21 cellular contexts compared by ENCODE assay signal in the genomic region with DNA sequence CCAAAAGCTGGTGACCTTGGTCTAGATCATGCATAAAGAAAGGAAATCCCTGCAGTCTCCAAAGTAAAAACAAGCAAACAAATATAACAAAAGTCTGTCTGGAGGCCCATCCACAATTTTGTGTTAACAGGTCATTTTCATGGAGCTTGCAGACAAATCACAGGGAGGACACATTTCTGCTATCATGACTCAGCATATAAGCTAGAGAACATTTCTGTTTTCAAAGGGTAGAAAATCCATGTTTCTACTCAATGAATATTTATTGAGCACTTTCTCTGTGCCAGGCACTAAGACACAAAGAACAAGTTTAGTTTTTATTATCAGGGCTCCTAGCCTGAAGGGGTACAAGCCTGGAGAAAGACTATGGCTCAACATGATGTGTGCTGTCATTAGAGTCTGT.
DNase-seq lines count a peak whose midpoint lies in the region; ATAC-seq and TF ChIP-seq lines count a peak whose summit lies in the region.
"Had no signal": no experiment of that assay in that cellular context is flagged by ENCODE, and none has a peak within 500 bp of the region (broad histone marks: within the 10 kb centered on the region; RNA-seq: fewer than 3 reads in every experiment).

No MANE protein-coding gene starts in this region.

- in situ Hi-C loops in gastrocnemius medialis (cut with MboI; ENCODE audit: low sequenced_read_pairs in 4 of 4) = no loop called here

- H3K4me1 ChIP-seq in KMS-11 (ENCODE audit: low read depth, poor library complexity, severe bottlenecking) (peaks cover 51% of the 10 kb centered on the region), body of pancreas (peaks cover 25% of the 10 kb centered on the region), gastrocnemius medialis (peaks cover 22 to 32% of the 10 kb centered on the region in 2 donors)
- H3K4me1 ChIP-seq: BE2C, SJSA1 had no signal

- H3K79me2 ChIP-seq in KMS-11 (ENCODE audit: insufficient read depth, low read depth) = no peaks in the 10 kb centered on the region

- no peak for TF ChIP-seq CTCF in KMS-11 (conservative IDR thresholded peaks at IDR 0.05; ENCODE audit: low read depth, low read length)
- TF ChIP-seq CTCF in body of pancreas (IDR thresholded peaks at IDR 0.05) = no peak
- TF ChIP-seq CTCF in gastrocnemius medialis (IDR thresholded peaks at IDR 0.05 in 4 of 5, conservative IDR thresholded peaks at IDR 0.05 in 1 of 5) = no peak

- TF ChIP-seq POLR2A in body of pancreas (IDR thresholded peaks at IDR 0.05) (no peak), gastrocnemius medialis (IDR thresholded peaks at IDR 0.05) (no peak)

- H3K4me2 ChIP-seq in KMS-11 = peak overlapping the region; percentile 69

- intact Hi-C loops in body of pancreas (cut with DNase I) (no loop called here), gastrocnemius medialis (cut with DNase I; ENCODE audit: low total_unique reads) (loop anchor here (2.0 kb wide), 1 partner anchor 71 kb away; the partner anchor contains the start of gene PARM1)

- H4K20me1 ChIP-seq in KMS-11 (ENCODE audit: insufficient read depth) = no peaks in the 10 kb centered on the region

- H3K4me3 ChIP-seq in KMS-11 (IDR thresholded peaks at IDR 0.05; ENCODE audit: insufficient read depth, low read depth, low read length) (no peak overlapping the region), body of pancreas (no peak overlapping the region), gastrocnemius medialis (no peak overlapping the region)
- H3K4me3 ChIP-seq: GM23248, MG63, SJSA1 had no signal

- peak overlapping the region; percentile 57; the same call in 1 of the 2 replicates for H3K9ac ChIP-seq in KMS-11
- H3K9ac ChIP-seq: GM23248 had no signal

- H3K9me3 ChIP-seq in body of pancreas (no peaks in the 10 kb centered on the region), gastrocnemius medialis (peaks cover 0 to 6% (median 0%) of the 10 kb centered on the region in 3 donors)
- H3K9me3 ChIP-seq: BE2C, MG63, SJSA1 had no signal

- DNase-seq in body of pancreas (no peak), gastrocnemius medialis (no peak), DMS53 (lab: John Stamatoyannopoulos, UW) (no peak), amygdala (lab: John Stamatoyannopoulos, UW) (no peak)
- DNase-seq: BE2C; CD4-positive, alpha-beta T cell; DMS79; GM23248; KG1; MG63; NCI-H1417; NCI-H1930; NCI-H526 treated with DMSO at 0.1 percent for 48 hours; RPMI8226; SW 1271 had no signal

- H3K27me3 ChIP-seq in KMS-11 (ENCODE audit: insufficient read depth, low read depth) (no peaks in the 10 kb centered on the region), body of pancreas (no peaks in the 10 kb centered on the region), gastrocnemius medialis (no peaks in the 10 kb centered on the region)
- H3K27me3 ChIP-seq: BE2C, MG63, SJSA1 had no signal

- H3K27ac ChIP-seq in KMS-11 (peak overlapping the region; percentile 83), body of pancreas (peak overlapping the region in 3 of 4 donors; percentile 72 to 77 (median 74)), gastrocnemius medialis (peak overlapping the region; percentile 82 to 85 (median 83))
- H3K27ac ChIP-seq: GM23248, HL-60, SJSA1 had no signal

- H3K36me3 ChIP-seq in KMS-11 (ENCODE audit: insufficient read depth) = no peaks in the 10 kb centered on the region
- no peaks in the 10 kb centered on the region for H3K36me3 ChIP-seq in body of pancreas (replicated peaks in 1 of 2; ENCODE audit: insufficient read depth in 1 of 2, low read depth in 2 of 2)
- no peaks in the 10 kb centered on the region for H3K36me3 ChIP-seq in gastrocnemius medialis
- H3K36me3 ChIP-seq: BE2C, MG63, SJSA1 had no signal

- H2AFZ ChIP-seq in KMS-11 (ENCODE audit: low read depth) = peak overlapping the region; percentile 26
- H2AFZ ChIP-seq: GM23248 had no signal

- ATAC-seq in GM18907 (IDR thresholded peaks at IDR 0.05; ENCODE audit: unreplicated experiment) (peak; percentile 8), body of pancreas (no peak), gastrocnemius medialis (no peak), esophagus mucosa (no peak)
- ATAC-seq: HCT116 had no signal
